ENCODE assay signal across 26 cellular contexts in genomic region chr21:42124826-42125570, GRCh38. TPM values are rescaled to one million over a fixed set of nuclear protein-coding genes. Genes with fewer than 3 reads are reported as not detected.
"Had no signal": no experiment of that assay in that cellular context is flagged by ENCODE, and none has a peak within 500 bp of the region (broad histone marks: within the 10 kb centered on the region; RNA-seq: fewer than 3 reads in every experiment).

No MANE protein-coding gene starts in this region.

- H3K9ac ChIP-seq: neural progenitor cell had no signal

- H3K27me3 ChIP-seq: neural progenitor cell, upper lobe of left lung had no signal

- H3K4me3 ChIP-seq: left ventricle myocardium inferior, neural progenitor cell, sigmoid colon, upper lobe of left lung had no signal

- H3K27ac Mint-ChIP-seq: activated B cell treated with CpG ODN at 0.5 μM for 24 hours; activated CD4-positive, alpha-beta T cell treated with anti-CD3 and anti-CD28 coated beads for 36 hours; effector memory CD8-positive, alpha-beta T cell; progenitor cell of endocrine pancreas; T-helper 1 cell treated with Interleukin-12 subunit alpha and Interleukin-12 subunit beta and Interleukin-4 antibody, amounts not matched to agents 30 μg/mL and 1 μg/mL, for 36 hours had no signal

- H2AFZ ChIP-seq: neural progenitor cell had no signal

- H3K4me2 ChIP-seq: neural progenitor cell had no signal

- H3K36me3 ChIP-seq: brain microvascular endothelial cell, left ventricle myocardium inferior, neural progenitor cell, sigmoid colon, upper lobe of left lung had no signal

- ATAC-seq: activated CD4-positive, alpha-beta T cell treated with anti-CD3 and anti-CD28 coated beads for 36 hours; effector memory CD8-positive, alpha-beta T cell; naive thymus-derived CD8-positive, alpha-beta T cell had no signal

- H3K27ac ChIP-seq: brain microvascular endothelial cell, left ventricle myocardium inferior, neural progenitor cell, sigmoid colon had no signal

- H3K9me3 ChIP-seq: left ventricle myocardium inferior, sigmoid colon, upper lobe of left lung had no signal

- H3K4me1 ChIP-seq: left ventricle myocardium inferior, sigmoid colon had no signal

- DNase-seq: activated B cell treated with CpG ODN at 0.5 μM for 24 hours; activated CD4-positive, alpha-beta T cell treated with anti-CD3 and anti-CD28 coated beads, Interleukin-2, amount 50 U/mL, for 4 hours; activated naive CD4-positive, alpha-beta T cell treated with Interleukin-2 at 50 U/mL for 16 hours; activated T-cell treated with anti-CD3 and anti-CD28 coated beads, Interleukin-2, amount 50 U/mL, for 48 hours; central memory CD4-positive, alpha-beta T cell; effector memory CD8-positive, alpha-beta T cell; hippocampal formation; left ventricle myocardium inferior; naive thymus-derived CD8-positive, alpha-beta T cell; sigmoid colon; stimulated activated CD4-positive, alpha-beta T cell treated with anti-CD3 and anti-CD28 coated beads, Interleukin-4, amount 100 ng/mL, for 24 hours; stimulated activated naive CD4-positive, alpha-beta T cell treated with Interleukin-2 at 50 U/mL for 16 hours; T1000 had no signal

- H3K4me3 Mint-ChIP-seq: activated B cell treated with CpG ODN at 0.5 μM for 24 hours; activated CD4-positive, alpha-beta T cell treated with anti-CD3 and anti-CD28 coated beads for 36 hours; effector memory CD8-positive, alpha-beta T cell; naive thymus-derived CD8-positive, alpha-beta T cell; neural progenitor cell; T-helper 1 cell treated with Interleukin-12 subunit alpha and Interleukin-12 subunit beta and Interleukin-4 antibody, amounts not matched to agents 30 μg/mL and 1 μg/mL, for 36 hours had no signal

- FAIRE-seq: endothelial cell of umbilical vein, frontal cortex had no signal

- H3K36me3 Mint-ChIP-seq: naive thymus-derived CD8-positive, alpha-beta T cell; neural progenitor cell had no signal

- H3K9me3 Mint-ChIP-seq: activated B cell treated with CpG ODN at 0.5 μM for 24 hours; effector memory CD8-positive, alpha-beta T cell; naive thymus-derived CD8-positive, alpha-beta T cell; neural progenitor cell; T-helper 1 cell treated with Interleukin-12 subunit alpha and Interleukin-12 subunit beta and Interleukin-4 antibody, amounts not matched to agents 30 μg/mL and 1 μg/mL, for 36 hours had no signal

RNA-seq across cellular contexts. Expression of gene UMODL1, which starts 53.9 kb away (rescaled TPM):
- total RNA-seq: activated CD4-positive, alpha-beta T cell treated with anti-CD3 and anti-CD28 coated beads for 36 hours; dermis microvascular lymphatic vessel endothelial cell; endothelial cell of umbilical vein; frontal cortex; lung microvascular endothelial cell; osteocyte; sigmoid colon had no signal
- polyA plus RNA-seq: adipose tissue, aorta, endothelial cell of umbilical vein had no signal
